ENCODE assay signal across 8 cellular contexts in the genomic region with DNA sequence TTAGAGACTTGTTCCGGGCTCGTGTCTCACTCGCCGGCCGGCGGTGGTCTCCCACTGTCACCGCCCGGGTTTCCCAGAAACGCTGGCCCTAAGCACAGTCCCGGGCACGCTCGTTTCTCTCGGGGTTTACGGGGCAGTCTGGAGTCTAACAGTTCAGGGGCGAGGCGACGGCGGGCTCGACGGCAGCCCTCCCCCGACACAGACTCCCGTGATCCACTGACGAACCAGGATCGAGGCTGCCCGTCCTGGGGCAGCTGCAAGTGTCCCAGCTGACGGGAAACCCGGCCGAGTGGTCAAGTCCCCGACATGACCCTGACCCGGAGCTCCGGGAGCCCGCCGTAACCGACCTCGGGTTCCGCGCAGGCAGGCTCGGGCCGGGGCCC. TPM values are rescaled to one million over a fixed set of nuclear protein-coding genes. Genes with fewer than 3 reads are reported as not detected.
DNase-seq lines count a peak whose midpoint lies in the region; ATAC-seq and TF ChIP-seq lines count a peak whose summit lies in the region.

No MANE protein-coding gene starts in this region.

- BruUV-seq in MCF 10A (replicated peaks; lab: Mats Ljungman, UMichigan): no TSS peak

- H3K4me3 Mint-ChIP-seq in MCF 10A (ENCODE audit: unreplicated experiment): peak overlapping the region; percentile 83

- peaks cover 30% of the 10 kb centered on the region for H3K36me3 ChIP-seq in mesodermal cell (ENCODE audit: control insufficient read depth, insufficient read depth, low read length)

- POLR2A ChIA-PET in MCF 10A (lab: Yijun Ruan, JAX): interaction anchor here (0.6 to 1.4 kb wide), 10 partner anchors 9 to 252 kb away, joined by 3 to 8 read pairs (median 4); a partner anchor contains a TSS

- 0 to 2% methylated on average over 39 of the region's 39 CpGs for WGBS in mesodermal cell (ENCODE audit: insufficient coverage in 2 of 2), 2 experiments

- intact Hi-C loops in MCF 10A (cut with micrococcal nuclease): no loop called here

- no peak for TF ChIP-seq CTCF in MCF 10A (IDR thresholded peaks at IDR 0.05; ENCODE audit: unreplicated experiment)

- H3K9me3 Mint-ChIP-seq in MCF 10A (ENCODE audit: unreplicated experiment): no peaks in the 10 kb centered on the region

- no peaks in the 10 kb centered on the region for H3K9me3 ChIP-seq in mesodermal cell (ENCODE audit: control insufficient read depth, low read length)

- no peak for DNase-seq in MCF 10A (ENCODE audit: unreplicated experiment)
- no peak for DNase-seq in AG20443 (ENCODE audit: low spot score)
- DNase-seq in cerebellar cortex (ENCODE audit: low spot score): no peak
- DNase-seq in foreskin melanocyte: no peak

- peaks cover 9% of the 10 kb centered on the region for H3K4me1 ChIP-seq in mesodermal cell (ENCODE audit: control insufficient read depth, insufficient read depth, low read length, poor library complexity, severe bottlenecking)

- H3K27me3 Mint-ChIP-seq in MCF 10A (ENCODE audit: insufficient read depth, unreplicated experiment): no peaks in the 10 kb centered on the region

- peak overlapping the region; percentile 82 for H3K27ac Mint-ChIP-seq in MCF 10A (ENCODE audit: low read depth, unreplicated experiment)

- H3K4me1 Mint-ChIP-seq in MCF 10A (ENCODE audit: insufficient read depth, unreplicated experiment): peaks cover 17% of the 10 kb centered on the region

- peak overlapping the region; percentile 87 for H3K4me3 ChIP-seq in mesodermal cell (ENCODE audit: extremely low read depth, insufficient read depth, low read length, poor library complexity, severe bottlenecking)

- H3K27ac ChIP-seq in mesodermal cell (ENCODE audit: low read depth, low read length, severe bottlenecking): peak overlapping the region; percentile 45

- peak; percentile 7 for ATAC-seq in GM19328 (IDR thresholded peaks at IDR 0.05; ENCODE audit: unreplicated experiment)
- ATAC-seq in HG03460 (IDR thresholded peaks at IDR 0.05; ENCODE audit: unreplicated experiment): peak; percentile 12
- ATAC-seq in HG02759 (IDR thresholded peaks at IDR 0.05; ENCODE audit: unreplicated experiment): no peak

- CTCF ChIA-PET in MCF 10A (lab: Yijun Ruan, JAX): interaction anchor here (0.6 kb wide), 1 partner anchor 232 kb away, joined by 3 read pairs; no protein-coding TSS in a partner anchor

- H3K36me3 Mint-ChIP-seq in MCF 10A (ENCODE audit: insufficient read depth, unreplicated experiment): peaks cover 30% of the 10 kb centered on the region

RNA-seq across cellular contexts. Expression of a gene that starts 0.5 kb away (rescaled TPM):
- 62.1 and 70.5 TPM in 2 replicates for total RNA-seq in MCF 10A (2022)
- polyA plus RNA-seq in mesodermal cell (2013, experiment 1 of 2): 61.3 TPM
- 54.1 TPM for polyA plus RNA-seq in mesodermal cell (2013, experiment 2 of 2)

RNA-seq across cellular contexts. Expression of a gene that starts 7.1 kb away (rescaled TPM):
- 1.8 and 2.2 TPM in 2 replicates for total RNA-seq in MCF 10A (2022)
- polyA plus RNA-seq in mesodermal cell (2013, experiment 1 of 2): 2.8 TPM
- polyA plus RNA-seq in mesodermal cell (2013, experiment 2 of 2): 2.6 TPM

RNA-seq across cellular contexts. Expression of a gene that starts 26.6 kb away (rescaled TPM):
- 1.5 and 3.3 TPM in 2 replicates for total RNA-seq in MCF 10A (2022)
- 7.7 TPM for polyA plus RNA-seq in mesodermal cell (2013, experiment 1 of 2)
- 5.0 TPM for polyA plus RNA-seq in mesodermal cell (2013, experiment 2 of 2)

RNA-seq across cellular contexts. Expression of a gene that starts 34.6 kb away (rescaled TPM):
- 31.5 and 33.5 TPM in 2 replicates for total RNA-seq in MCF 10A (2022)
- polyA plus RNA-seq in mesodermal cell (2013, experiment 1 of 2): 39.6 TPM
- 31.9 TPM for polyA plus RNA-seq in mesodermal cell (2013, experiment 2 of 2)

RNA-seq across cellular contexts. Expression of a gene that starts 35.3 kb away (rescaled TPM):
- 15.9 and 27.4 TPM in 2 replicates for total RNA-seq in MCF 10A (2022)
- polyA plus RNA-seq in mesodermal cell (2013, experiment 1 of 2): 16.9 TPM
- 15.2 TPM for polyA plus RNA-seq in mesodermal cell (2013, experiment 2 of 2)
